20 cellular contexts compared by ENCODE assay signal in the genomic region with DNA sequence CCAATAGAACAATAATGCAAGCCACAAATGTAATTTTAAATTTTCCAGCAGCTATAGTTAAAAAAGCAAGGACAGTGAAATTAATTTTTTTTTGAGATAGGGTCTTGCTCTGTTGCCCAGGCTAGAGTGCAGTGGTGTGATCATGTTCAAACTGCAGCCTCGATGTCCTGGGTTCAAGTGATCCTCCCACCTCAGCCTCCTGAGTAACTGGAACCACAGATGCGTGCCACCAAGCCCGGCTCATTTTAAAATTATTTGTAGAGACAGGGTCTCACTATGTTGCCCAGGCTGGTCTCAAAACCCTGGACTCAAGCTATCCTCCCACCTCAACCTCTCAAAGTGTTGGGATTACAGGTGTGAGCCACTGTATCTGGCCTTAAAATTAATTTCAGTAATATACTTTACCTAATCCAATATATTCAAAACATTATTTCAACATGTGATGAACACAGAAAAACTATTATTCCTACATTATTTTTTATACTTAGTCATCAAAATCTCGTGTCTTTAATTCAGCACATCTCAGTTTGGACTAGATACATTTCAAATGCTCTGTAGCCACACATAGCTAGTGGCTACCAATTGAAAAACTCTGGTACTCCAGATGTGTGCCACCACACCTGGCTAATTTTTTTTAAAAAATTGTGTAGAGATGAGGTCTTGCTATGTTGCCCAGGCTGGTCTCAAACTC. TPM values are rescaled to one million over a fixed set of nuclear protein-coding genes. Genes with fewer than 3 reads are reported as not detected.
DNase-seq lines count a peak whose midpoint lies in the region; ATAC-seq and TF ChIP-seq lines count a peak whose summit lies in the region.
"Had no signal": no experiment of that assay in that cellular context is flagged by ENCODE, and none has a peak within 500 bp of the region (broad histone marks: within the 10 kb centered on the region; RNA-seq: fewer than 3 reads in every experiment).

No MANE protein-coding gene starts in this region.

- POLR2A ChIA-PET in OCI-LY7 (lab: Charles Lee), result interaction anchor here (0.6 to 12.1 kb wide), 5 partner anchors 11 to 58 kb away, joined by 3 to 259 read pairs (median 8); a partner anchor contains a TSS

- H3K4me2 ChIP-seq in BLaER1 (0 out of 2 replicates have a peak overlapping the region, but pooled peaks have one; percentile 97), OCI-LY7 (ENCODE audit: low read length) (peak overlapping the region; percentile 3; the same call in 1 of the 2 replicates), neural progenitor cell (peak overlapping the region; percentile 71)

- no peaks in the 10 kb centered on the region for H3K9me3 Mint-ChIP-seq in neural progenitor cell

- H3F3A ChIP-seq in neural progenitor cell (ENCODE audit: low read depth), result peaks cover 59% of the 10 kb centered on the region

- H3K9me3 ChIP-seq in BLaER1, result no peaks in the 10 kb centered on the region
- H3K9me3 ChIP-seq in OCI-LY7 (ENCODE audit: low read length), result no peaks in the 10 kb centered on the region
- H3K9me3 ChIP-seq in neural progenitor cell (ENCODE audit: low read depth), result no peaks in the 10 kb centered on the region
- H3K9me3 ChIP-seq in psoas muscle, result no peaks in the 10 kb centered on the region
- no peaks in the 10 kb centered on the region for H3K9me3 ChIP-seq in adrenal gland (replicated peaks in 1 of 3)

- H3K27me3 ChIP-seq in BLaER1, result no peaks in the 10 kb centered on the region
- peaks cover 0 to 11% (median 0%) of the 10 kb centered on the region in 45 donors for H3K27me3 ChIP-seq in dorsolateral prefrontal cortex
- no peaks in the 10 kb centered on the region for H3K27me3 ChIP-seq in neural progenitor cell
- H3K27me3 ChIP-seq in psoas muscle (ENCODE audit: insufficient read depth in 3 of 3, low read length in 2 of 3), result peaks cover 0 to 4% (median 0%) of the 10 kb centered on the region in 3 donors
- no peaks in the 10 kb centered on the region for H3K27me3 ChIP-seq in adrenal gland

- peaks cover 19% of the 10 kb centered on the region for H3K27me3 Mint-ChIP-seq in neural progenitor cell (ENCODE audit: insufficient read depth, low read depth)

- H3K36me3 Mint-ChIP-seq in neural progenitor cell, result no peaks in the 10 kb centered on the region

- no peaks in the 10 kb centered on the region for H3K9me2 ChIP-seq in OCI-LY7 (ENCODE audit: insufficient read depth, low read length)

- H3K9ac ChIP-seq in BLaER1 (no peak overlapping the region), neural progenitor cell (no peak overlapping the region)

- intact Hi-C loops in OCI-LY7 (cut with micrococcal nuclease; ENCODE audit: unreplicated experiment) (no loop called here), dorsolateral prefrontal cortex (cut with DNase I) (no loop called here), psoas muscle (cut with DNase I) (no loop called here), adrenal gland (cut with DNase I) (no loop called here)

- CTCF ChIA-PET in OCI-LY7 (lab: Charles Lee; ENCODE audit: unreplicated experiment), result no interaction called here

- peaks cover 5% of the 10 kb centered on the region; the same call in 1 of the 2 replicates for H3K79me2 ChIP-seq in OCI-LY7 (ENCODE audit: insufficient read depth, low read depth, low read length)
- H3K79me2 ChIP-seq in neural progenitor cell (ENCODE audit: low read depth), result no peaks in the 10 kb centered on the region

- H3K36me3 ChIP-seq in BLaER1 (no peaks in the 10 kb centered on the region), OCI-LY7 (ENCODE audit: insufficient read depth, low read length) (no peaks in the 10 kb centered on the region), neural progenitor cell (no peaks in the 10 kb centered on the region), psoas muscle (ENCODE audit: insufficient read depth in 1 of 2, low read depth in 1 of 2) (no peaks in the 10 kb centered on the region), adrenal gland (replicated peaks in 1 of 2) (no peaks in the 10 kb centered on the region)

- TF ChIP-seq CTCF in OCI-LY7 (conservative IDR thresholded peaks at IDR 0.05; ENCODE audit: low read length) (no peak), dorsolateral prefrontal cortex (IDR thresholded peaks at IDR 0.05 in 54 of 56, conservative IDR thresholded peaks at IDR 0.05 in 2 of 56; ENCODE audit: low read depth in 1 of 56, partially characterized antibody in 56 of 56) (no peak), neural progenitor cell (IDR thresholded peaks at IDR 0.05) (no peak), psoas muscle (IDR thresholded peaks at IDR 0.05) (no peak), adrenal gland (IDR thresholded peaks at IDR 0.05) (no peak)

- TF ChIP-seq POLR2A in adrenal gland (IDR thresholded peaks at IDR 0.05), result no peak

- H3K27ac Mint-ChIP-seq in neural progenitor cell, result peak overlapping the region; percentile 99

- H3K4me1 ChIP-seq in BLaER1 (peaks cover 70% of the 10 kb centered on the region), OCI-LY7 (ENCODE audit: insufficient read depth, low read length, poor library complexity, severe bottlenecking) (peaks cover 89% of the 10 kb centered on the region), neural progenitor cell (peaks cover 42% of the 10 kb centered on the region), psoas muscle (peaks cover 10% of the 10 kb centered on the region), adrenal gland (replicated peaks in 1 of 2) (peaks cover 0 to 12% of the 10 kb centered on the region in 2 donors)

- peaks cover 61% of the 10 kb centered on the region for H3K4me1 Mint-ChIP-seq in neural progenitor cell

- no peak overlapping the region for H3K27ac ChIP-seq in BLaER1
- peak overlapping the region; percentile 33 for H3K27ac ChIP-seq in OCI-LY7 (ENCODE audit: low read depth, low read length, poor library complexity, severe bottlenecking)
- peak overlapping the region in 34 of 59 donors; percentile 81 to 95 (median 92) for H3K27ac ChIP-seq in dorsolateral prefrontal cortex
- H3K27ac ChIP-seq in neural progenitor cell, result peak overlapping the region; percentile 99
- no peak overlapping the region for H3K27ac ChIP-seq in psoas muscle
- no peak overlapping the region for H3K27ac ChIP-seq in adrenal gland
- H3K27ac ChIP-seq: SK-N-MC had no signal

- DNase-seq in OCI-LY7 (ENCODE audit: low spot score) (no peak), dorsolateral prefrontal cortex (no peak), neural progenitor cell (ENCODE audit: low spot score) (no peak), psoas muscle (no peak), occipital lobe (lab: John Stamatoyannopoulos, UW) (no peak), adrenal gland (no peak)
- DNase-seq: DMS79; H9; KBM-7; NCI-H1105 treated with DMSO at 0.1 percent for 48 hours; NCI-H1694; NCI-H2107; NCI-H510A; NCI-H748 treated with DMSO at 0.1 percent for 48 hours; NK-92 treated with Interleukin-12 subunit alpha and Interleukin-12 subunit beta, amount 100 ng/mL, for 24 hours; OCI-M1; SHP77 had no signal

- ATAC-seq in psoas muscle (no peak), GM21786 (IDR thresholded peaks at IDR 0.05; ENCODE audit: unreplicated experiment) (no peak)

- 94 to 98% (median 95%) methylated on average over 4 of the region's 4 CpGs for WGBS in psoas muscle, 3 donors
- WGBS in adrenal gland, 4 donors, result 88 to 97% (median 92%) methylated on average over 4 of the region's 4 CpGs

- no TSS peak for BruUV-seq in OCI-LY7 (replicated peaks; lab: Mats Ljungman, UMichigan)

- peak overlapping the region; percentile 27 for H3K4me3 Mint-ChIP-seq in neural progenitor cell

- H2AFZ ChIP-seq in OCI-LY7 (ENCODE audit: low read length), result no peak overlapping the region; the same call in 1 of the 2 replicates
- H2AFZ ChIP-seq in neural progenitor cell (replicated peaks), result no peak overlapping the region

- H3K4me3 ChIP-seq in BLaER1 (no peak overlapping the region), OCI-LY7 (ENCODE audit: low read depth, low read length, poor library complexity, severe bottlenecking) (no peak overlapping the region), dorsolateral prefrontal cortex (no peak overlapping the region), neural progenitor cell (no peak overlapping the region), psoas muscle (no peak overlapping the region), adrenal gland (no peak overlapping the region)
- H3K4me3 ChIP-seq: SK-N-MC had no signal

- H4K20me1 ChIP-seq in BLaER1, result no peaks in the 10 kb centered on the region
- H4K20me1 ChIP-seq in OCI-LY7 (ENCODE audit: insufficient read depth, low read length), result no peaks in the 10 kb centered on the region
- H4K20me1 ChIP-seq in neural progenitor cell (ENCODE audit: low read depth), result no peaks in the 10 kb centered on the region

RNA-seq across cellular contexts. Expression of a gene that starts 10.8 kb away (rescaled TPM):
- 1,286 and 1,658 TPM in 2 replicates for total RNA-seq in OCI-LY7 (2014; rRNA removed; shearing (Covaris generic))
- total RNA-seq in OCI-LY7 (2022) (621 and 629 TPM in 2 replicates), dorsolateral prefrontal cortex (100 to 1,000 TPM in 13 of 120 experiments, 10 to 100 TPM in 107; 20.5 to 247 (median 59.8) TPM), neural progenitor cell (ENCODE audit: low replicate concordance) (99.9 and 235 TPM in 2 replicates), psoas muscle (10 to 100 TPM; 17.8 to 97.3 (median 81.2) TPM), occipital lobe (30.3 TPM), adrenal gland (100 to 1,000 TPM in 5 of 8 donors, 10 to 100 TPM in 3; 55.3 to 213 (median 118) TPM)
- polyA plus RNA-seq in psoas muscle (100 to 1,000 TPM in 1 of 3 donors, 10 to 100 TPM in 2; 26.8 to 126 (median 33.7) TPM), adrenal gland (100 to 1,000 TPM in 2 of 3 donors, 10 to 100 TPM in 1; 28.8 to 133 (median 114) TPM)

RNA-seq across cellular contexts. Expression of a gene that starts 39.1 kb away (rescaled TPM):
- 176 and 203 TPM in 2 replicates for total RNA-seq in OCI-LY7 (2014; rRNA removed; shearing (Covaris generic))
- total RNA-seq in OCI-LY7 (2022), result 212 and 224 TPM in 2 replicates
- total RNA-seq in dorsolateral prefrontal cortex, result 1 to 10 TPM in 1 of 120 experiments, under 1 TPM in 37, not detected in 82; 0.07 to 1.1 (median 0.15) TPM
- 3.4 and 7.0 TPM in 2 replicates for total RNA-seq in neural progenitor cell (ENCODE audit: low replicate concordance)
- under 1 TPM in 3 of 4 donors, not detected in 1; 0.06 to 0.32 (median 0.17) TPM for total RNA-seq in psoas muscle
- polyA plus RNA-seq in psoas muscle, result under 1 TPM in 2 of 3 donors, not detected in 1; 0.03 to 0.05 TPM
- total RNA-seq in occipital lobe, result 0.78 TPM
- under 1 TPM in 7 of 8 donors, not detected in 1; 0.12 to 0.88 (median 0.45) TPM for total RNA-seq in adrenal gland
- under 1 TPM; 0.07 to 0.35 (median 0.16) TPM for polyA plus RNA-seq in adrenal gland

Comparison
In these comparisons a context has a peak if more than half of its experiments do, and no peak if none do; other contexts are left out.
1. H3K27ac ChIP-seq: peak in OCI-LY7 (single experiment), dorsolateral prefrontal cortex (34 of 59) and neural progenitor cell (single experiment); none in BLaER1 (single experiment), psoas muscle (single experiment) and adrenal gland (0 of 5).
2. H3K4me2 ChIP-seq: peak in every context shown above with its lines; median percentile 97 in BLaER1; 71 in neural progenitor cell; 3 in OCI-LY7.
3. RNA of a gene that starts 39.1 kb away (total RNA-seq): 176 to 224 TPM in OCI-LY7; 3.4 to 7.0 TPM in neural progenitor cell, 0.78 TPM in occipital lobe (single experiment), 0.12 to 0.88 TPM in adrenal gland, 0.06 to 0.32 TPM in psoas muscle and 0.07 to 1.1 TPM in dorsolateral prefrontal cortex; every median in the first group is over 10 times any median in the second.